ENCODE assay signal across 9 cellular contexts in the genomic region with DNA sequence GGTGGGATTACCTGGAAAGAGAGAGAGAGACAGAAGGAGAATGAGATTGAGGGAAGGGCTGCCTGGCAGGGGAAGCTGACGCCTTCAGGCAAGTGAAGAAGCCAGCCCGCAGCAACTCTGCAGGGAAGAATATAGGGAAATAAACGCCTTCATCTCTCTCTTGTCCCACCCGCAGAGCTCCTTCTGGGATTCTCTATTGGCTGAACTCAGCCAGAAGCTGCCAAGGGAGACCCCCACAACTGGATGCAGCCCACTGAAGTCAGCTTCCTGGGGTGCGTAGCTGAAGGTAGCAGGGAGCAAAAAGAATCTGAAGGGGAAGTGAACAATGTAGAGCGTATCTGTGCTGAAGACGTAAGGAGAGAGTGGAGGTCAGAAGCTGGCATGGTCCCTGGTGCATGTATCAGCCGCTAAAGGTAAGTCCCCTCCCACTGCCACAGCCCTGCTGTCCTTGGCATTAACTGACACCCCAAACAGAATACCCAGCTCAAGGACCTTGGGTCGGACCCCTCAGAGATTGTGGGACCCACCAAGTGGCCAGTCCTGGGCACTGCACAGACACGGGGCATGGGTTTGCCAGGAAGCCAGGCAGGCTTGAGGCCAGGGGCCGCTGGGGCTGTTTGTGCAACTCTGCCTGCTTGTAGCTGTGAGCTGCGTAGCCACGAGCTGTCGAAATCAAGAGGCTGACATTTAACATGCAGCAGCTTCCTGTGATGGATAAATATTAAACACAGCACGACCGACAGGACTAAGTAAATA.
DNase-seq lines count a peak whose midpoint lies in the region; ATAC-seq and TF ChIP-seq lines count a peak whose summit lies in the region.
"Had no signal": no experiment of that assay in that cellular context is flagged by ENCODE, and none has a peak within 500 bp of the region (broad histone marks: within the 10 kb centered on the region; RNA-seq: fewer than 3 reads in every experiment).

No MANE protein-coding gene starts in this region.

- H3K27me3 Mint-ChIP-seq in osteocyte (ENCODE audit: unreplicated experiment) = no peaks in the 10 kb centered on the region
- H3K27me3 Mint-ChIP-seq in activated CD8-positive, alpha-beta memory T cell treated with anti-CD3 and anti-CD28 coated beads, Interleukin-2, amount 10 ng/mL, durations not matched to agents 7 days and 5 days = peaks cover 6% of the 10 kb centered on the region

- no peaks in the 10 kb centered on the region for H3K36me3 ChIP-seq in DND-41 (ENCODE audit: insufficient read depth, low read length)

- ATAC-seq in DND-41 (ENCODE audit: insufficient read depth, low read depth) (no peak), HG03378 (IDR thresholded peaks at IDR 0.05; ENCODE audit: unreplicated experiment) (no peak), HG03139 (IDR thresholded peaks at IDR 0.05; ENCODE audit: unreplicated experiment) (no peak)
- no peak for ATAC-seq in activated CD8-positive, alpha-beta memory T cell treated with anti-CD3 and anti-CD28 coated beads, Interleukin-2, amount 10 ng/mL, durations not matched to agents 7 days and 5 days
- ATAC-seq: activated T-cell treated with anti-CD3 and anti-CD28 coated beads, Interleukin-2, amount 50 U/mL, for 72 hours had no signal

- H3K4me3 ChIP-seq in DND-41 (ENCODE audit: low read depth in 1 of 2, low read length in 2 of 2) (no peak overlapping the region), fibroblast of villous mesenchyme (ENCODE audit: low read depth, low read length) (no peak overlapping the region)

- no peak overlapping the region for H3K27ac Mint-ChIP-seq in osteocyte (ENCODE audit: unreplicated experiment)
- no peak overlapping the region for H3K27ac Mint-ChIP-seq in activated CD8-positive, alpha-beta memory T cell treated with anti-CD3 and anti-CD28 coated beads, Interleukin-2, amount 10 ng/mL, durations not matched to agents 7 days and 5 days
- H3K27ac Mint-ChIP-seq: activated T-cell treated with anti-CD3 and anti-CD28 coated beads, Interleukin-2, amount 50 U/mL, for 72 hours had no signal

- H2AFZ ChIP-seq in DND-41 (ENCODE audit: low read depth, low read length) = no peak overlapping the region

- CTCF ChIA-PET in activated CD8-positive, alpha-beta memory T cell treated with anti-CD3 and anti-CD28 coated beads, Interleukin-2, amount 10 ng/mL, durations not matched to agents 7 days and 5 days (lab: Charles Lee) = no interaction called here

- H3K4me2 ChIP-seq in DND-41 (ENCODE audit: insufficient read depth, low read length) = no peak overlapping the region

- no peaks in the 10 kb centered on the region for H3K79me2 ChIP-seq in DND-41 (ENCODE audit: insufficient read depth, low read length)

- H3K4me1 ChIP-seq in DND-41 (ENCODE audit: insufficient read depth, low read length) = no peaks in the 10 kb centered on the region

- no peaks in the 10 kb centered on the region for H3K9me3 Mint-ChIP-seq in osteocyte (ENCODE audit: unreplicated experiment)
- H3K9me3 Mint-ChIP-seq in activated CD8-positive, alpha-beta memory T cell treated with anti-CD3 and anti-CD28 coated beads, Interleukin-2, amount 10 ng/mL, durations not matched to agents 7 days and 5 days (ENCODE audit: low read depth) = no peaks in the 10 kb centered on the region
- H3K9me3 Mint-ChIP-seq: activated T-cell treated with anti-CD3 and anti-CD28 coated beads, Interleukin-2, amount 50 U/mL, for 72 hours had no signal

- no peaks in the 10 kb centered on the region for H3K27me3 ChIP-seq in DND-41 (ENCODE audit: insufficient read depth, low read length, poor library complexity)

- no peaks in the 10 kb centered on the region for H3K36me3 Mint-ChIP-seq in osteocyte (ENCODE audit: unreplicated experiment)
- H3K36me3 Mint-ChIP-seq in activated CD8-positive, alpha-beta memory T cell treated with anti-CD3 and anti-CD28 coated beads, Interleukin-2, amount 10 ng/mL, durations not matched to agents 7 days and 5 days = no peaks in the 10 kb centered on the region

- peak; percentile 27 for TF ChIP-seq CTCF in DND-41 (IDR thresholded peaks at IDR 0.05; ENCODE audit: borderline replicate concordance, extremely low read depth, low read length, poor library complexity, severe bottlenecking)
- TF ChIP-seq CTCF in fibroblast of villous mesenchyme (IDR thresholded peaks at IDR 0.05; ENCODE audit: insufficient read depth, low read depth, low read length) = peak; percentile 50
- peak; percentile 58 for TF ChIP-seq CTCF in osteocyte (IDR thresholded peaks at IDR 0.05)

- H4K20me1 ChIP-seq in DND-41 (ENCODE audit: insufficient read depth, low read length) = no peaks in the 10 kb centered on the region

- DNase-seq in DND-41 (no peak), NOMO-1 treated with dmso at 0.1 percent for 144 hours (lab: John Stamatoyannopoulos, UW; ENCODE audit: unreplicated experiment) (peak; percentile 70), fibroblast of villous mesenchyme (ENCODE audit: low read depth) (peak; percentile 45), osteocyte (ENCODE audit: extremely low spot score, unreplicated experiment) (peak; percentile 83)
- no peak for DNase-seq in stimulated activated CD4-positive, alpha-beta T cell treated with anti-CD3 and anti-CD28 coated beads, Interleukin-4, amount 100 ng/mL, for 24 hours
- no peak for DNase-seq in activated CD8-positive, alpha-beta memory T cell treated with anti-CD3 and anti-CD28 coated beads, Interleukin-2, amount 10 ng/mL, durations not matched to agents 7 days and 5 days

- no peak overlapping the region for H3K4me3 Mint-ChIP-seq in osteocyte (ENCODE audit: unreplicated experiment)
- no peak overlapping the region for H3K4me3 Mint-ChIP-seq in activated CD8-positive, alpha-beta memory T cell treated with anti-CD3 and anti-CD28 coated beads, Interleukin-2, amount 10 ng/mL, durations not matched to agents 7 days and 5 days
- H3K4me3 Mint-ChIP-seq: activated T-cell treated with anti-CD3 and anti-CD28 coated beads, Interleukin-2, amount 50 U/mL, for 72 hours had no signal

- H3K9me3 ChIP-seq in DND-41 (ENCODE audit: insufficient read depth, low read length, severe bottlenecking) = no peaks in the 10 kb centered on the region

- H3K27ac ChIP-seq in DND-41 (ENCODE audit: low read length) = no peak overlapping the region

- H3K9ac ChIP-seq in DND-41 (ENCODE audit: low read depth, low read length) = no peak overlapping the region

- peaks cover 26% of the 10 kb centered on the region for H3K4me1 Mint-ChIP-seq in osteocyte (ENCODE audit: unreplicated experiment)
- no peaks in the 10 kb centered on the region for H3K4me1 Mint-ChIP-seq in activated CD8-positive, alpha-beta memory T cell treated with anti-CD3 and anti-CD28 coated beads, Interleukin-2, amount 10 ng/mL, durations not matched to agents 7 days and 5 days

Comparison
In these comparisons a context has a peak if more than half of its experiments do, and no peak if none do; other contexts are left out.
1. DNase-seq: peak in NOMO-1 treated with dmso at 0.1 percent for 144 hours (single experiment), fibroblast of villous mesenchyme (single experiment) and osteocyte (single experiment); none in DND-41 (single experiment), stimulated activated CD4-positive, alpha-beta T cell treated with anti-CD3 and anti-CD28 coated beads, Interleukin-4, amount 100 ng/mL, for 24 hours (single experiment) and activated CD8-positive, alpha-beta memory T cell treated with anti-CD3 and anti-CD28 coated beads, Interleukin-2, amount 10 ng/mL, durations not matched to agents 7 days and 5 days (single experiment).
2. Peak in every context shown above with its lines, with median percentiles within 50 percentile points of each other: CTCF ChIP-seq.